Comparison of ENCODE assay signal across 1 cellular context in the genomic region with DNA sequence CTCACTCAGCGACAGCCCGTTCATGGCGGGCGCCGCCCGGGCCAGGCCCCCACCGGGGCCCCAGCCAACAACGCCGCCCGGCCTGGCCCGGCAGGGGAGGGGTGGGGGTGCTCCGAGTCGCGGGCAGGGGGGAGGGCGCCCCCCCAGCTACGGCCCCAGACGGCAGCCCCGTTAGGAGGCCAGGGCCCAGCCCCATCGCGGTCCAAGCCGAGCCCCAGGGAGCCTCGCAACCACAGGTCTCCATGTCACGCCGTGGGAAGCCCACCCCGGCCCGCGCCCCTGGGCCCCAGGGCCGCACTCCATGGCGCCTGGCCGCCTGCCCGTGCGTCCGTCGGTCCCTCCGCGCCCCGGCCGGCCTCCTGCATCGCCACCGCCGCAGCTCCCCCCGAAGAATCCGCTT.
TF ChIP-seq lines count a peak whose summit lies in the region.

No MANE protein-coding gene starts in this region.

TF ChIP-seq in K562, 482 proteins besides CTCF, POLR2A, EP300 and RAD21:
- TF ChIP-seq ZBTB33 (CRISPR knock-in tag; IDR thresholded peaks at IDR 0.05): 0 out of 2 replicates have a peak, but pooled peaks have one; percentile 15
- peak; percentile 39 for TF ChIP-seq RBFOX2 (IDR thresholded peaks at IDR 0.05; ENCODE audit: low read depth, low read length)
